In the genomic region with DNA sequence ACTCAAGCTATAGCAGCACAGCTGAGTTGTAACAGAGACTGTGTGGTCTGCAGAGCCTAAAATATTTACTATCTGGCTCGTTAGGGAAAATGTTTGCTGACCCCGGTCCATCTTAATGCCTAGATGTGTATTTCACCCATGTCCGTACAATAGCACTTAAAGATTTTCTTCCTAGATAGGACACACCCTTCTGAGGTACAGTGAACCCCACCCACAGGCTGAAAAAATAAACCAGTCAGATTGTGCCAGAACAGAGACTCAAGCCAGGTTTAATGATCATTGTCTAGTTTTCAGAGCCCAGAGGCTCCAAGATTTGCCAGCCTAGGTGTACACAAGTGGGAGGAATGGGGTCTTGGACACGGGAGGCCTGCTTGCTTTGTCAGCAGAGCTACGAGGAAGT, we compare ENCODE assay signal across 1 cellular context.
TF ChIP-seq lines count a peak whose summit lies in the region.

No MANE protein-coding gene starts in this region.

TF ChIP-seq in GM12891, 5 proteins besides CTCF, POLR2A, EP300 and RAD21:
- no peak for TF ChIP-seq POU2F2 (IDR thresholded peaks at IDR 0.05; ENCODE audit: low read depth, low read length)
- TF ChIP-seq SPI1 (IDR thresholded peaks at IDR 0.05; ENCODE audit: low read depth, low read length), result no peak
- TF ChIP-seq TAF1 (IDR thresholded peaks at IDR 0.05; ENCODE audit: low read depth, low read length), result no peak
- TF ChIP-seq POLR2AphosphoS5 (IDR thresholded peaks at IDR 0.05; ENCODE audit: low read depth, low read length), result no peak
- TF ChIP-seq PAX5 (IDR thresholded peaks at IDR 0.05; ENCODE audit: insufficient read depth, low read length, severe bottlenecking), result no peak
